In the genomic region with DNA sequence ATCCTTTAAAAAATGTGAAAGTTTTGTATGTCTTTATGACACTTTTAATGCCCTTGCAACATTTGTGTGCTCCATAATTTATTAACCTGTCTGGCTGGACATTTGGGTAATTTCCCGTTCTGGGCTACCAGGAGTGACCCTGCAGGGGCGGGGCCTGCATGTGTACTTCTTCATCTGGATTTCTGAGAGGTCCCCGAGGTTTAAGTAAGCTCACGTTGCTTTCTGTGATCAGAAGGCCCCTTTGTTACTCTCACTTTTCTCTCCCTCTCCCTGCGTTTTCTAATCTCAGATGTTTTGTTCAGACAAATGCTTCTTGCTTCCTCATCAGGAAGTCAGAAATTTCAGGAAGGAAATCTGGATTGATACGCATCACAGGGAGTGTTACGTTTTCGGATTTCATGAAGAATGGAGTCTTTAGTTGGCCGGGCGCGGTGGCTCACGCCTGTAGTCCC, we compare ENCODE assay signal across 9 cellular contexts.
DNase-seq lines count a peak whose midpoint lies in the region; ATAC-seq and TF ChIP-seq lines count a peak whose summit lies in the region.
"Had no signal": no experiment of that assay in that cellular context is flagged by ENCODE, and none has a peak within 500 bp of the region (broad histone marks: within the 10 kb centered on the region; RNA-seq: fewer than 3 reads in every experiment).

No MANE protein-coding gene starts in this region.

- H3K27me3 ChIP-seq in esophagus squamous epithelium (no peaks in the 10 kb centered on the region), mucosa of stomach (ENCODE audit: control insufficient read depth, insufficient read depth, low read length) (no peaks in the 10 kb centered on the region), uterus (no peaks in the 10 kb centered on the region)

- TF ChIP-seq POLR2A in esophagus squamous epithelium (IDR thresholded peaks at IDR 0.05): no peak
- no peak for TF ChIP-seq POLR2A in uterus (IDR thresholded peaks at IDR 0.05)

- ATAC-seq in left cardiac atrium: peak; percentile 17 to 30
- no peak for ATAC-seq in GM19351 (IDR thresholded peaks at IDR 0.05; ENCODE audit: unreplicated experiment)

- peaks cover 7 to 53% (median 25%) of the 10 kb centered on the region in 3 donors for H3K4me1 ChIP-seq in esophagus squamous epithelium
- peaks cover 26% of the 10 kb centered on the region for H3K4me1 ChIP-seq in mucosa of stomach (ENCODE audit: control insufficient read depth, insufficient read depth, low read length)
- peaks cover 0 to 8% of the 10 kb centered on the region in 2 donors for H3K4me1 ChIP-seq in uterus

- H3K36me3 ChIP-seq in esophagus squamous epithelium: peaks cover 0 to 52% (median 0%) of the 10 kb centered on the region in 3 donors
- H3K36me3 ChIP-seq in mucosa of stomach (ENCODE audit: control insufficient read depth, insufficient read depth, low read length): no peaks in the 10 kb centered on the region
- no peaks in the 10 kb centered on the region for H3K36me3 ChIP-seq in uterus

- peak overlapping the region; percentile 69 to 88 (median 84) for H3K27ac ChIP-seq in esophagus squamous epithelium
- peak overlapping the region; percentile 43 to 64 for H3K27ac ChIP-seq in uterus

- intact Hi-C loops in left cardiac atrium (cut with DNase I): no loop called here
- intact Hi-C loops in cardiac septum (cut with DNase I): no loop called here
- intact Hi-C loops in esophagus squamous epithelium (cut with DNase I): no loop called here
- intact Hi-C loops in uterus (cut with DNase I; ENCODE audit: low total_unique reads): no loop called here

- H3K9me3 ChIP-seq in esophagus squamous epithelium (no peaks in the 10 kb centered on the region), mucosa of stomach (ENCODE audit: control insufficient read depth, low read length) (no peaks in the 10 kb centered on the region), uterus (no peaks in the 10 kb centered on the region)

- no peak for TF ChIP-seq CTCF in esophagus squamous epithelium (IDR thresholded peaks at IDR 0.05)
- no peak for TF ChIP-seq CTCF in uterus (IDR thresholded peaks at IDR 0.05)

- H3K9ac ChIP-seq in mucosa of stomach (ENCODE audit: low read length): peak overlapping the region; percentile 49

- WGBS in esophagus squamous epithelium, 2 donors: 43 to 55% methylated on average over 9 to 12 of the region's 12 CpGs

- H3K4me3 ChIP-seq in esophagus squamous epithelium (no peak overlapping the region), mucosa of stomach (ENCODE audit: low read length) (no peak overlapping the region), uterus (no peak overlapping the region)

- DNase-seq in left cardiac atrium (no peak), cardiac septum (ENCODE audit: low spot score) (no peak), esophagus squamous epithelium (lab: John Stamatoyannopoulos, UW) (no peak), uterus (peak; percentile 24 to 30), D341Med (ENCODE audit: low spot score) (no peak), hippocampal formation (lab: John Stamatoyannopoulos, UW) (no peak)
- DNase-seq: NCI-H2107 had no signal

Comparison
In these comparisons a context has a peak if more than half of its experiments do, and no peak if none do; other contexts are left out.
1. DNase-seq: peak in uterus (2 of 2); none in left cardiac atrium (single experiment), cardiac septum (single experiment), esophagus squamous epithelium (single experiment), D341Med (single experiment) and hippocampal formation (0 of 2).